Comparison of ENCODE assay signal across 18 cellular contexts in the genomic region with DNA sequence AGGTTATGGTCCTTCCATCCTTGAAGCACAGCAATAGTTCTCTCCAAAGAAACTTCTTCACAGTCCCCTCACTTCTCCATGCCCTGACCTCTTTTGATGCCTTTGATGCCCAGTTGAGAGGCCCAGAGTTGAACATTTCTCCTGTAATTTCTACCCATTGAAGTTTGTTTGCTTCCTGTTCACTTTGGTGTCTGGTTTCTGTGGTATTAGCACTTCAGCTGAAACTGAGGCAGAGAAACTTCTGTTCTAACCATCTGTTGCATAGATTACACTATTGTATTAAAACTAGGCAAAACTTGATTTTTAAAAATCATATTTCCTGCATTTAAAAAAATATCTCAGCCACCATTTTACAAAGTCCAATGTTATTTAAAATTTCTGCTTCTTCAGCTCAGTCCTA.
DNase-seq lines count a peak whose midpoint lies in the region; ATAC-seq, FAIRE-seq and TF ChIP-seq lines count a peak whose summit lies in the region.
"Had no signal": no experiment of that assay in that cellular context is flagged by ENCODE, and none has a peak within 500 bp of the region (broad histone marks: within the 10 kb centered on the region; RNA-seq: fewer than 3 reads in every experiment).

No MANE protein-coding gene starts in this region.

- H3K4me1 Mint-ChIP-seq in activated CD8-positive, alpha-beta T cell treated with anti-CD3 and anti-CD28 coated beads for 36 hours (ENCODE audit: low read depth), result peaks cover 7% of the 10 kb centered on the region

- TF ChIP-seq POLR2A in GM12878 (IDR thresholded peaks at IDR 0.05; ENCODE audit: low read depth, low read length), result no peak

- no peaks in the 10 kb centered on the region for H3K79me2 ChIP-seq in GM12878 (ENCODE audit: control insufficient read depth, insufficient read depth, low read length)

- intact Hi-C loops in GM12878 (cut with micrococcal nuclease; ENCODE audit: unreplicated experiment), result no loop called here
- intact Hi-C loops in activated CD8-positive, alpha-beta T cell treated with anti-CD3 and anti-CD28 coated beads for 36 hours (cut with micrococcal nuclease), result no loop called here

- no peaks in the 10 kb centered on the region for H3K27me3 ChIP-seq in GM12878 (replicated peaks in 1 of 2; ENCODE audit: control insufficient read depth in 2 of 2, insufficient read depth in 2 of 2, low read length in 1 of 2)
- H3K27me3 ChIP-seq: SJCRH30 had no signal

- DNase-seq in DMS53 (lab: John Stamatoyannopoulos, UW) (peak; percentile 43), GM18507 (ENCODE audit: extremely low spot score, insufficient read length, low read depth) (no peak), GM12878 (ENCODE audit: low read depth, low spot score) (no peak), NCI-H774 (lab: John Stamatoyannopoulos, UW) (no peak), NCI-H146 treated with DMSO at 0.1 percent for 48 hours (lab: John Stamatoyannopoulos, UW; ENCODE audit: unreplicated experiment) (no peak)
- no peak for DNase-seq in activated CD8-positive, alpha-beta T cell treated with anti-CD3 and anti-CD28 coated beads for 36 hours
- DNase-seq: C1 segment of cervical spinal cord, EL, HFFc6, NCI-H1105 treated with DMSO at 0.1 percent for 48 hours, NCI-H187 treated with DMSO at 0.1 percent for 48 hours, NCI-H446 treated with DMSO at 0.1 percent for 48 hours, PC-9, SJCRH30 had no signal

- H3K27ac Mint-ChIP-seq in activated CD8-positive, alpha-beta T cell treated with anti-CD3 and anti-CD28 coated beads for 36 hours, result no peak overlapping the region
- H3K27ac Mint-ChIP-seq: HFFc6 had no signal

- RAD21 ChIA-PET in GM12878 (lab: Charles Lee; ENCODE audit: unreplicated experiment), result interaction anchor here (0.7 kb wide), 1 partner anchor 14 kb away, joined by 3 read pairs; no protein-coding TSS in a partner anchor

- no peaks in the 10 kb centered on the region for H3K36me3 Mint-ChIP-seq in activated CD8-positive, alpha-beta T cell treated with anti-CD3 and anti-CD28 coated beads for 36 hours (ENCODE audit: low read depth)

- peak overlapping the region; percentile 33; the same call in 1 of the 2 replicates for H3K4me2 ChIP-seq in GM12878 (ENCODE audit: control insufficient read depth, insufficient read depth)
- H3K4me2 ChIP-seq: PC-9 had no signal

- H3K9ac ChIP-seq in GM12878 (ENCODE audit: control insufficient read depth, insufficient read depth, low read length), result no peak overlapping the region

- no peak for TF ChIP-seq EP300 in GM12878 (IDR thresholded peaks at IDR 0.05; ENCODE audit: borderline replicate concordance in 1 of 2, control insufficient read depth in 1 of 2, low read depth in 2 of 2, low read length in 2 of 2)

- no peaks in the 10 kb centered on the region for H4K20me1 ChIP-seq in GM12878 (ENCODE audit: control insufficient read depth, insufficient read depth)

- no peak overlapping the region for H2AFZ ChIP-seq in GM12878 (ENCODE audit: control insufficient read depth, low read depth, low read length)
- H2AFZ ChIP-seq: PC-9 had no signal

- SMC1A ChIA-PET in GM12878 (lab: Charles Lee; ENCODE audit: uncharacterized antibody, unreplicated experiment), result interaction anchor here (0.7 to 1.7 kb wide), 3 partner anchors 12 to 18 kb away, joined by 3 to 7 read pairs (median 3); no protein-coding TSS in a partner anchor

- H3K4me3 Mint-ChIP-seq in activated CD8-positive, alpha-beta T cell treated with anti-CD3 and anti-CD28 coated beads for 36 hours, result no peak overlapping the region
- H3K4me3 Mint-ChIP-seq: HFFc6 had no signal

- peak; percentile 91 for FAIRE-seq in GM18507 (lab: Jason Lieb, UNC)
- no peak for FAIRE-seq in GM12878 (lab: Jason Lieb, UNC)
- FAIRE-seq: HTR-8/SVneo had no signal

- no peaks in the 10 kb centered on the region for H3K9me3 Mint-ChIP-seq in activated CD8-positive, alpha-beta T cell treated with anti-CD3 and anti-CD28 coated beads for 36 hours
- H3K9me3 Mint-ChIP-seq: HFFc6 had no signal

- POLR2A ChIA-PET in GM12878 (lab: Charles Lee), result no interaction called here
- POLR2A ChIA-PET in activated CD8-positive, alpha-beta T cell treated with anti-CD3 and anti-CD28 coated beads for 36 hours (lab: Charles Lee), result no interaction called here

- peaks cover 4% of the 10 kb centered on the region; the same call in 1 of the 2 replicates for H3K4me1 ChIP-seq in GM12878 (ENCODE audit: control insufficient read depth, insufficient read depth, low read length)
- H3K4me1 ChIP-seq: SJCRH30 had no signal

- in situ Hi-C loops in GM12878 (cut with MboI), result no loop called here

- no peak for TF ChIP-seq RAD21 in GM12878 (IDR thresholded peaks at IDR 0.05; ENCODE audit: insufficient read depth, low read depth, low read length)

- H3K4me3 ChIP-seq in GM12878, result no peak overlapping the region
- H3K4me3 ChIP-seq: PC-9, SJCRH30 had no signal

- peak; percentile 45 for ATAC-seq in GM21529 (IDR thresholded peaks at IDR 0.05; ENCODE audit: unreplicated experiment)
- peak; percentile 59 for ATAC-seq in GM12878
- ATAC-seq in activated CD8-positive, alpha-beta T cell treated with anti-CD3 and anti-CD28 coated beads for 36 hours, result no peak
- no peak for ATAC-seq in HG03354 (IDR thresholded peaks at IDR 0.05; ENCODE audit: poor library complexity, severe bottlenecking, unreplicated experiment)

- no peaks in the 10 kb centered on the region for H3K9me3 ChIP-seq in GM12878 (replicated peaks; ENCODE audit: control insufficient read depth, insufficient read depth, low read length)
- H3K9me3 ChIP-seq: SJCRH30 had no signal

- H3K27ac ChIP-seq in GM12878 (ENCODE audit: control insufficient read depth, insufficient read depth), result no peak overlapping the region
- H3K27ac ChIP-seq: HL-60, PC-9, SJCRH30 had no signal

- TF ChIP-seq CTCF in GM12878 (IDR thresholded peaks at IDR 0.05 in 2 of 3, conservative IDR thresholded peaks at IDR 0.05 in 1 of 3; ENCODE audit: control insufficient read depth in 2 of 3, extremely low read depth in 1 of 3, insufficient read depth in 1 of 3, low read depth in 3 of 3, low read length in 3 of 3), result no peak
- no peak for TF ChIP-seq CTCF in activated CD8-positive, alpha-beta T cell treated with anti-CD3 and anti-CD28 coated beads for 36 hours (IDR thresholded peaks at IDR 0.05)

- H3K36me3 ChIP-seq in GM12878 (ENCODE audit: control insufficient read depth in 2 of 2, insufficient read depth in 2 of 2, low read length in 1 of 2), result no peaks in the 10 kb centered on the region
- H3K36me3 ChIP-seq: SJCRH30 had no signal

- BruUV-seq in GM12878 (replicated peaks; lab: Mats Ljungman, UMichigan), result no TSS peak

- CTCF ChIA-PET in GM12878 (lab: Yijun Ruan, JAX), result interaction anchor here (1.6 kb wide), 1 partner anchor 15 kb away, joined by 3 read pairs; no protein-coding TSS in a partner anchor
- CTCF ChIA-PET in activated CD8-positive, alpha-beta T cell treated with anti-CD3 and anti-CD28 coated beads for 36 hours (lab: Charles Lee), result no interaction called here

- peaks cover 5% of the 10 kb centered on the region for H3K27me3 Mint-ChIP-seq in activated CD8-positive, alpha-beta T cell treated with anti-CD3 and anti-CD28 coated beads for 36 hours

TF ChIP-seq in GM12878, 131 proteins besides CTCF, POLR2A, EP300 and RAD21:
- TF ChIP-seq RUNX3 (IDR thresholded peaks at IDR 0.05; ENCODE audit: low read length), result peak; percentile 71
- TF ChIP-seq KDM1A (IDR thresholded peaks at IDR 0.05; ENCODE audit: borderline replicate concordance), result no peak

Comparison
In these comparisons a context has a peak if more than half of its experiments do, and no peak if none do; other contexts are left out.
1. ATAC-seq: peak in GM21529 (single experiment) and GM12878 (single experiment); none in activated CD8-positive, alpha-beta T cell treated with anti-CD3 and anti-CD28 coated beads for 36 hours (single experiment) and HG03354 (single experiment).